Comparison of ENCODE assay signal across 8 cellular contexts in genomic region chr16:58684001-58684353, GRCh38. TPM values are rescaled to one million over a fixed set of nuclear protein-coding genes. Genes with fewer than 3 reads are reported as not detected.
A peak's percentile ranks its signal among the peaks of the same experiment; 100 is the strongest.
DNase-seq lines count a peak whose midpoint lies in the region; ATAC-seq and TF ChIP-seq lines count a peak whose summit lies in the region.

No MANE protein-coding gene starts in this region.

- ATAC-seq in CD4-positive, alpha-beta T cell (ENCODE audit: poor library complexity) = no peak
- peak; percentile 19 for ATAC-seq in HG03095 (IDR thresholded peaks at IDR 0.05; ENCODE audit: unreplicated experiment)
- ATAC-seq in stimulated activated effector memory CD8-positive, alpha-beta T cell treated with anti-CD3 and anti-CD28 coated beads, Interleukin-12 subunit alpha, Interleukin-12 subunit beta, amount 100 ng/mL, for 72 hours = no peak
- no peak for ATAC-seq in HG03108 (IDR thresholded peaks at IDR 0.05; ENCODE audit: unreplicated experiment)

- DNase-seq in CD4-positive, alpha-beta T cell = no peak
- DNase-seq in amniotic epithelial cell (ENCODE audit: low read depth) = peak; percentile 57
- DNase-seq in stimulated activated effector memory CD8-positive, alpha-beta T cell treated with anti-CD3 and anti-CD28 coated beads, Interleukin-12 subunit alpha, Interleukin-12 subunit beta, amount 100 ng/mL, for 72 hours (ENCODE audit: low spot score in 2 of 2) = no peak
- DNase-seq in GM13977 (ENCODE audit: low spot score) = no peak
- no peak for DNase-seq in epidermal melanocyte (ENCODE audit: insufficient read length, low spot score)

- peaks cover 12% of the 10 kb centered on the region for H3K36me3 Mint-ChIP-seq in CD4-positive, alpha-beta T cell (ENCODE audit: low read depth)
- H3K36me3 Mint-ChIP-seq in stimulated activated effector memory CD8-positive, alpha-beta T cell treated with anti-CD3 and anti-CD28 coated beads, Interleukin-12 subunit alpha, Interleukin-12 subunit beta, amount 100 ng/mL, for 72 hours = no peaks in the 10 kb centered on the region

- peak overlapping the region; percentile 18 for H3K27ac ChIP-seq in CD4-positive, alpha-beta T cell (ENCODE audit: low read depth, low read length)

- intact Hi-C loops in CD4-positive, alpha-beta T cell (cut with DNase I, micrococcal nuclease) = loop anchor here (1.0 to 2.0 kb wide), 2 partner anchors 54 to 291 kb away; partner anchors contain the start of gene GINS3 (in 1 of the 2)

- no peaks in the 10 kb centered on the region for H3K27me3 Mint-ChIP-seq in CD4-positive, alpha-beta T cell

- POLR2A ChIA-PET in CD4-positive, alpha-beta T cell (lab: Charles Lee) = interaction anchor here (1.4 to 1.6 kb wide), 2 partner anchors 48 to 53 kb away, joined by 4 to 7 read pairs; no protein-coding TSS in a partner anchor

- H3K4me3 ChIP-seq in iPS-15b (ENCODE audit: low read depth, low read length) = peak overlapping the region; percentile 90

- no peaks in the 10 kb centered on the region for H3K9me3 ChIP-seq in CD4-positive, alpha-beta T cell (ENCODE audit: control insufficient read depth, low read length)
- no peaks in the 10 kb centered on the region for H3K9me3 ChIP-seq in iPS-15b (ENCODE audit: control insufficient read depth, insufficient read depth, low read length)

- H3K9me3 Mint-ChIP-seq in CD4-positive, alpha-beta T cell = no peaks in the 10 kb centered on the region
- H3K9me3 Mint-ChIP-seq in stimulated activated effector memory CD8-positive, alpha-beta T cell treated with anti-CD3 and anti-CD28 coated beads, Interleukin-12 subunit alpha, Interleukin-12 subunit beta, amount 100 ng/mL, for 72 hours = no peaks in the 10 kb centered on the region

- TF ChIP-seq CTCF in CD4-positive, alpha-beta T cell (IDR thresholded peaks at IDR 0.05) = no peak
- TF ChIP-seq CTCF in GM13977 (IDR thresholded peaks at IDR 0.05; ENCODE audit: extremely low read depth, insufficient read depth, missing control alignments) = no peak

- CTCF ChIA-PET in CD4-positive, alpha-beta T cell (lab: Charles Lee) = interaction anchor here (1.0 kb wide), 1 partner anchor 72 kb away, joined by 5 read pairs; no protein-coding TSS in a partner anchor

- peak overlapping the region; percentile 76 for H3K9ac ChIP-seq in iPS-15b (ENCODE audit: low read depth, low read length)

- H3K4me1 ChIP-seq in iPS-15b (ENCODE audit: control insufficient read depth, insufficient read depth, low read length) = peaks cover 3% of the 10 kb centered on the region

- H3K27ac Mint-ChIP-seq in CD4-positive, alpha-beta T cell = peak overlapping the region; percentile 31
- H3K27ac Mint-ChIP-seq in stimulated activated effector memory CD8-positive, alpha-beta T cell treated with anti-CD3 and anti-CD28 coated beads, Interleukin-12 subunit alpha, Interleukin-12 subunit beta, amount 100 ng/mL, for 72 hours = peak overlapping the region; percentile 89

- peak overlapping the region; percentile 91 for H3K4me3 Mint-ChIP-seq in CD4-positive, alpha-beta T cell
- peak overlapping the region; percentile 79 for H3K4me3 Mint-ChIP-seq in stimulated activated effector memory CD8-positive, alpha-beta T cell treated with anti-CD3 and anti-CD28 coated beads, Interleukin-12 subunit alpha, Interleukin-12 subunit beta, amount 100 ng/mL, for 72 hours

- no peaks in the 10 kb centered on the region for H3K36me3 ChIP-seq in iPS-15b (ENCODE audit: control insufficient read depth, insufficient read depth, low read length)

- H3K4me1 Mint-ChIP-seq in CD4-positive, alpha-beta T cell (ENCODE audit: low read depth) = peaks cover 20% of the 10 kb centered on the region
- H3K4me1 Mint-ChIP-seq in stimulated activated effector memory CD8-positive, alpha-beta T cell treated with anti-CD3 and anti-CD28 coated beads, Interleukin-12 subunit alpha, Interleukin-12 subunit beta, amount 100 ng/mL, for 72 hours = peaks cover 19% of the 10 kb centered on the region

- no peaks in the 10 kb centered on the region for H3K27me3 ChIP-seq in CD4-positive, alpha-beta T cell (ENCODE audit: control insufficient read depth, insufficient read depth, low read length)
- no peaks in the 10 kb centered on the region for H3K27me3 ChIP-seq in iPS-15b (ENCODE audit: control insufficient read depth, insufficient read depth, low read length)

- in situ Hi-C loops in GM13977 (cut with MboI; ENCODE audit: low pct_unique_long_range_greater_than_20kb, low sequenced_read_pairs, unreplicated experiment) = no loop called here

RNA-seq across cellular contexts. Expression of gene SLC38A7, which starts 0.6 kb away (rescaled TPM):
- 1 to 10 TPM; 5.3 to 5.6 TPM for total RNA-seq in CD4-positive, alpha-beta T cell

RNA-seq across cellular contexts. Expression of gene GOT2, which starts 50.1 kb away (rescaled TPM):
- total RNA-seq in CD4-positive, alpha-beta T cell = 10 to 100 TPM; 17.4 to 18.7 TPM

RNA-seq across cellular contexts. Expression of gene CNOT1, which starts 54.4 kb away (rescaled TPM):
- 100 to 1,000 TPM; 164 to 184 TPM for total RNA-seq in CD4-positive, alpha-beta T cell
